ENCODE assay signal across 16 cellular contexts in genomic region chr3:115853083-115853482, GRCh38.
DNase-seq lines count a peak whose midpoint lies in the region; ATAC-seq and TF ChIP-seq lines count a peak whose summit lies in the region.
"Had no signal": no experiment of that assay in that cellular context is flagged by ENCODE, and none has a peak within 500 bp of the region (broad histone marks: within the 10 kb centered on the region; RNA-seq: fewer than 3 reads in every experiment).

No MANE protein-coding gene starts in this region.

- dilution Hi-C loops in IMR-90 (cut with HindIII; ENCODE audit: low sequenced_read_pairs, unreplicated experiment): no loop called here

- no peaks in the 10 kb centered on the region for H3K79me2 ChIP-seq in SK-N-SH (ENCODE audit: insufficient read depth)

- H3K27me3 ChIP-seq in IMR-90 (ENCODE audit: control insufficient read depth, insufficient read depth, low read length): no peaks in the 10 kb centered on the region
- no peaks in the 10 kb centered on the region for H3K27me3 ChIP-seq in SK-N-SH (ENCODE audit: insufficient read depth)
- H3K27me3 ChIP-seq: BLaER1 treated with 17β-estradiol and CSF1 and Interleukin-3, amounts not matched to agents 10 nM and 100 nM had no signal

- no peaks in the 10 kb centered on the region for H3K9me2 ChIP-seq in SK-N-SH

- no peak overlapping the region for H4K5ac ChIP-seq in IMR-90 (ENCODE audit: low read depth, low read length)

- H3K9ac ChIP-seq in IMR-90 (ENCODE audit: low read depth, low read length): no peak overlapping the region
- H3K9ac ChIP-seq in SK-N-SH: no peak overlapping the region
- H3K9ac ChIP-seq: BLaER1 treated with 17β-estradiol and CSF1 and Interleukin-3, amounts not matched to agents 10 nM and 100 nM had no signal

- ATAC-seq in IMR-90 (ENCODE audit: low read depth): no peak
- ATAC-seq: CD8-positive, alpha-beta T cell had no signal

- peaks cover 11% of the 10 kb centered on the region for H3K27me3 Mint-ChIP-seq in nephron progenitor cell (ENCODE audit: low read depth, poor library complexity)

- H2BK120ac ChIP-seq in IMR-90 (ENCODE audit: low read depth, low read length): no peak overlapping the region

- no peak overlapping the region for H4K8ac ChIP-seq in IMR-90 (ENCODE audit: low read depth in 2 of 2, low read length in 2 of 2)

- H2BK5ac ChIP-seq in IMR-90 (ENCODE audit: low read depth, low read length, poor library complexity, severe bottlenecking): no peak overlapping the region

- H3K36me3 Mint-ChIP-seq in nephron progenitor cell (ENCODE audit: low read depth): no peaks in the 10 kb centered on the region
- H3K36me3 Mint-ChIP-seq: CD8-positive, alpha-beta T cell had no signal

- H2AFZ ChIP-seq in IMR-90 (replicated peaks; ENCODE audit: low read length, poor library complexity) (no peak overlapping the region), SK-N-SH (ENCODE audit: low read depth) (no peak overlapping the region)

- no peak overlapping the region for H3K4me2 ChIP-seq in IMR-90 (ENCODE audit: low read depth, low read length)
- H3K4me2 ChIP-seq in SK-N-SH: no peak overlapping the region
- H3K4me2 ChIP-seq: BLaER1 treated with 17β-estradiol and CSF1 and Interleukin-3, amounts not matched to agents 10 nM and 100 nM had no signal

- no peak overlapping the region for H3K27ac Mint-ChIP-seq in nephron progenitor cell
- H3K27ac Mint-ChIP-seq: B cell; CD4-positive, alpha-beta T cell; CD8-positive, alpha-beta T cell had no signal

- no peak overlapping the region for H4K91ac ChIP-seq in IMR-90 (ENCODE audit: insufficient read depth, low read depth, low read length)

- no peak overlapping the region for H3K18ac ChIP-seq in IMR-90 (ENCODE audit: low read depth, low read length)

- H3K36me3 ChIP-seq in IMR-90 (ENCODE audit: control insufficient read depth, insufficient read depth, low read length) (no peaks in the 10 kb centered on the region), SK-N-SH (replicated peaks in 1 of 2; ENCODE audit: control insufficient read depth in 1 of 2, insufficient read depth in 2 of 2, low read length in 1 of 2) (peaks cover 0 to 6% of the 10 kb centered on the region in 2 experiments)
- H3K36me3 ChIP-seq: BLaER1 treated with 17β-estradiol and CSF1 and Interleukin-3, amounts not matched to agents 10 nM and 100 nM had no signal

- H3K9me1 ChIP-seq in IMR-90 (ENCODE audit: insufficient read depth, low read length): 0 out of 2 replicates have a peak, but pooled peaks cover 3% of the 10 kb centered on the region

- no peak overlapping the region for H3K4ac ChIP-seq in IMR-90 (ENCODE audit: low read depth, low read length)

- H3K4me3 ChIP-seq in IMR-90 (ENCODE audit: insufficient read depth, low read depth, low read length) (no peak overlapping the region), SK-N-SH (ENCODE audit: low read depth in 2 of 2, low read length in 1 of 2) (no peak overlapping the region)
- H3K4me3 ChIP-seq: BLaER1 treated with 17β-estradiol and CSF1 and Interleukin-3, amounts not matched to agents 10 nM and 100 nM had no signal

- no peaks in the 10 kb centered on the region for H3K9me3 ChIP-seq in IMR-90 (ENCODE audit: control insufficient read depth, insufficient read depth, low read length)
- no peaks in the 10 kb centered on the region for H3K9me3 ChIP-seq in SK-N-SH
- H3K9me3 ChIP-seq: BLaER1 treated with 17β-estradiol and CSF1 and Interleukin-3, amounts not matched to agents 10 nM and 100 nM; Caco-2 had no signal

- intact Hi-C loops in IMR-90 (cut with micrococcal nuclease): loop anchor here (10.0 kb wide), 1 partner anchor 592 kb away; the partner anchor contains the start of gene LSAMP

- H2BK15ac ChIP-seq in IMR-90 (ENCODE audit: low read depth, low read length): no peak overlapping the region

- H4K20me1 ChIP-seq in IMR-90 (ENCODE audit: insufficient read depth, low read length) (no peaks in the 10 kb centered on the region), SK-N-SH (ENCODE audit: insufficient read depth) (no peaks in the 10 kb centered on the region)
- H4K20me1 ChIP-seq: BLaER1 treated with 17β-estradiol and CSF1 and Interleukin-3, amounts not matched to agents 10 nM and 100 nM had no signal

- no peak for TF ChIP-seq POLR2A in IMR-90 (IDR thresholded peaks at IDR 0.05; ENCODE audit: low read depth, low read length)

- H3K4me3 Mint-ChIP-seq in nephron progenitor cell: no peak overlapping the region
- H3K4me3 Mint-ChIP-seq: B cell; CD4-positive, alpha-beta T cell; CD8-positive, alpha-beta T cell had no signal

- no peak overlapping the region for H2AK9ac ChIP-seq in IMR-90 (replicated peaks; ENCODE audit: low read depth, low read length, poor library complexity)

- POLR2A ChIA-PET in IMR-90 (lab: Charles Lee; ENCODE audit: unreplicated experiment): interaction anchor here (0.5 kb wide), 1 partner anchor 66 kb away, joined by 3 read pairs; no protein-coding TSS in a partner anchor
- POLR2A ChIA-PET in SK-N-SH (lab: Yijun Ruan, JAX): no interaction called here

- H3K23ac ChIP-seq in IMR-90 (ENCODE audit: low read depth, low read length): no peak overlapping the region

- no peaks in the 10 kb centered on the region for H3K9me3 Mint-ChIP-seq in nephron progenitor cell
- H3K9me3 Mint-ChIP-seq: CD4-positive, alpha-beta T cell; CD8-positive, alpha-beta T cell had no signal

- TF ChIP-seq EP300 in SK-N-SH (IDR thresholded peaks at IDR 0.05; ENCODE audit: borderline replicate concordance in 1 of 2, low read depth in 1 of 2, low read length in 1 of 2): no peak

- in situ Hi-C loops in IMR-90 (cut with MboI; ENCODE audit: low sequenced_read_pairs): no loop called here

- H3F3A ChIP-seq in SK-N-SH (replicated peaks; ENCODE audit: insufficient read depth): no peaks in the 10 kb centered on the region

- no peak overlapping the region for H2BK20ac ChIP-seq in IMR-90 (ENCODE audit: low read depth, low read length)

- no peaks in the 10 kb centered on the region for H3K79me1 ChIP-seq in IMR-90 (ENCODE audit: low read depth in 1 of 2, low read length in 2 of 2)

- CTCF ChIA-PET in IMR-90 (lab: Yijun Ruan, JAX): no interaction called here
- CTCF ChIA-PET in SK-N-SH (lab: Yijun Ruan, JAX): interaction anchor here (1.1 kb wide), 1 partner anchor 68 kb away, joined by 3 read pairs; no protein-coding TSS in a partner anchor

- no peak overlapping the region for H3K14ac ChIP-seq in IMR-90 (replicated peaks; ENCODE audit: low read depth, low read length)

- no peak for TF ChIP-seq CTCF in IMR-90 (conservative IDR thresholded peaks at IDR 0.05; ENCODE audit: low read depth, low read length)
- TF ChIP-seq CTCF in SK-N-SH (IDR thresholded peaks at IDR 0.05): no peak
- TF ChIP-seq CTCF in nephron progenitor cell (IDR thresholded peaks at IDR 0.05): no peak

- TF ChIP-seq RAD21 in IMR-90 (IDR thresholded peaks at IDR 0.05; ENCODE audit: low read length): no peak
- TF ChIP-seq RAD21 in SK-N-SH (IDR thresholded peaks at IDR 0.05; ENCODE audit: low read length): no peak

- peaks cover 11% of the 10 kb centered on the region for H3K4me1 Mint-ChIP-seq in nephron progenitor cell
- H3K4me1 Mint-ChIP-seq: B cell had no signal

- no peak overlapping the region for H2AK5ac ChIP-seq in IMR-90 (ENCODE audit: low read depth, low read length)

- no peak overlapping the region for H3K56ac ChIP-seq in IMR-90 (ENCODE audit: extremely low read depth, insufficient read depth, low read length)

- BruUV-seq in IMR-90 (replicated peaks; lab: Mats Ljungman, UMichigan): no TSS peak

- no peak overlapping the region for H3K27ac ChIP-seq in IMR-90 (ENCODE audit: insufficient read depth, low read length)
- no peak overlapping the region for H3K27ac ChIP-seq in SK-N-SH (ENCODE audit: low read depth in 2 of 2, low read length in 1 of 2)
- H3K27ac ChIP-seq: BLaER1 treated with 17β-estradiol and CSF1 and Interleukin-3, amounts not matched to agents 10 nM and 100 nM; C4-2B had no signal

- peak; percentile 7 for DNase-seq in IMR-90
- DNase-seq in SK-N-SH: no peak
- no peak for DNase-seq in stimulated activated CD4-positive, alpha-beta T cell treated with anti-CD3 and anti-CD28 coated beads, Interleukin-4, amount 100 ng/mL, for 4 hours
- no peak for DNase-seq in nephron progenitor cell
- DNase-seq in activated CD4-positive, alpha-beta T cell treated with anti-CD3 and anti-CD28 coated beads for 48 hours: no peak
- DNase-seq: 8988T; AML-193; Caco-2; Calu3; CD4-positive, alpha-beta T cell; CD8-positive, alpha-beta T cell; DMS79 treated with DMSO at 0.1 percent for 48 hours; GF-D8 had no signal

- H3K4me1 ChIP-seq in IMR-90 (ENCODE audit: control insufficient read depth, insufficient read depth, low read length): peaks cover 10% of the 10 kb centered on the region
- no peaks in the 10 kb centered on the region; a peak in 3 of 4 replicates for H3K4me1 ChIP-seq in SK-N-SH (ENCODE audit: control insufficient read depth in 1 of 2, insufficient read depth in 2 of 2, low read depth in 1 of 2, low read length in 1 of 2)
- H3K4me1 ChIP-seq: BLaER1 treated with 17β-estradiol and CSF1 and Interleukin-3, amounts not matched to agents 10 nM and 100 nM; Caco-2 had no signal

TF ChIP-seq in IMR-90, 13 proteins besides CTCF, POLR2A, EP300 and RAD21:
- no peak for TF ChIP-seq MXI1 (IDR thresholded peaks at IDR 0.05; ENCODE audit: borderline replicate concordance, low read depth, low read length)
- TF ChIP-seq NFE2L2 (IDR thresholded peaks at IDR 0.05; ENCODE audit: low read depth, low read length): no peak
- no peak for TF ChIP-seq FOS (IDR thresholded peaks at IDR 0.05; ENCODE audit: low read depth, low read length)

TF ChIP-seq in SK-N-SH, 30 proteins besides CTCF, POLR2A, EP300 and RAD21:
- TF ChIP-seq PBX3 (IDR thresholded peaks at IDR 0.05): peak; percentile 58
- peak; percentile 55; the same call in 1 of the 2 replicates for TF ChIP-seq TCF12 (IDR thresholded peaks at IDR 0.05)
- no peak for TF ChIP-seq TAF1 (IDR thresholded peaks at IDR 0.05; ENCODE audit: borderline replicate concordance, low read depth, low read length)
- peak; percentile 10; the same call in 1 of the 2 replicates for TF ChIP-seq NFIC (IDR thresholded peaks at IDR 0.05; ENCODE audit: borderline replicate concordance)
